Comparison of ENCODE assay signal across 17 cellular contexts in the genomic region with DNA sequence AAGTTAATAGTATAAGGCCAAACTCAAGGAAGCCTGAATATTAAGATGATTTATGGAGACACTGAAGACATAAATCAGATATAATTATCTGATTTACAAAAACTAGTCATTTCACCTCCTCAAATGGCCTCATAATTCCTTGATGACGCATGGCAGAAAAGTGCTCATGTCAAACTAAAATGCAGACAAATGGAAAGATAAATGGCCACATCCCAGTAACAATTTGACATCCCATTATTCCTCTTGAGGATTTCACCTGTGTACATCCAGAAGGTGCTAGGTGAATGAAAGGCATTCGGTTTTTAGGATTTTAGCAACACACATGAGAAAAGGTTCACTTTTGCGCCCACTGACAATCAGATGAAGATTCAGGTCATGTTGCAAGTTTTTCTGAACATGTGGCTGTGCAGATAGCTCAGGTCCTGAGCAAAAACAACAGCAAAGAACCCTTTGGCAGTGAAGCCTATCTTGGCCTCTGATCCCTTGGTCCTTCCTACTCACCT.
"Had no signal": no experiment of that assay in that cellular context is flagged by ENCODE, and none has a peak within 500 bp of the region (broad histone marks: within the 10 kb centered on the region; RNA-seq: fewer than 3 reads in every experiment).

No MANE protein-coding gene starts in this region.

- H3K4me3 ChIP-seq: ascending aorta, hepatocyte, transverse colon had no signal

- H3K27ac ChIP-seq: ascending aorta, hepatocyte, transverse colon, VCaP had no signal

- H3K79me2 ChIP-seq: hepatocyte had no signal

- H3K4me2 ChIP-seq: hepatocyte had no signal

- H3K27me3 ChIP-seq: ascending aorta, hepatocyte, transverse colon had no signal

- DNase-seq: activated CD4-positive, alpha-beta T cell treated with anti-CD3 and anti-CD28 coated beads for 1 hour; activated CD4-positive, alpha-beta T cell treated with anti-CD3 and anti-CD28 coated beads, Interleukin-2, amount 50 U/mL, for 4 hours; activated naive CD4-positive, alpha-beta T cell; activated naive CD8-positive, alpha-beta T cell treated with anti-CD3 and anti-CD28 coated beads, Interleukin-2, amount 10 ng/mL, durations not matched to agents 7 days and 5 days; activated T-cell treated with anti-CD3 and anti-CD28 coated beads for 4 hours; islet precursor cell; naive thymus-derived CD8-positive, alpha-beta T cell; retina; stimulated activated CD4-positive, alpha-beta T cell treated with anti-CD3 and anti-CD28 coated beads, Interleukin-15, amount 100 ng/mL, for 24 hours; stimulated activated CD4-positive, alpha-beta T cell treated with anti-CD3 and anti-CD28 coated beads, Interleukin-4, amount 100 ng/mL, for 1 hour; stimulated activated naive CD4-positive, alpha-beta T cell; transverse colon had no signal

- H3K9me3 ChIP-seq: ascending aorta, transverse colon had no signal

- H3K27me3 Mint-ChIP-seq: activated naive CD8-positive, alpha-beta T cell treated with anti-CD3 and anti-CD28 coated beads, Interleukin-2, amount 10 ng/mL, durations not matched to agents 7 days and 5 days; naive thymus-derived CD8-positive, alpha-beta T cell had no signal

- H3K4me1 ChIP-seq: ascending aorta had no signal

- H3K36me3 ChIP-seq: ascending aorta, transverse colon had no signal

- H2AFZ ChIP-seq: hepatocyte had no signal

- H3K9me3 Mint-ChIP-seq: activated naive CD8-positive, alpha-beta T cell treated with anti-CD3 and anti-CD28 coated beads, Interleukin-2, amount 10 ng/mL, durations not matched to agents 7 days and 5 days; naive thymus-derived CD8-positive, alpha-beta T cell had no signal

- H3K36me3 Mint-ChIP-seq: naive thymus-derived CD8-positive, alpha-beta T cell had no signal

- H3K27ac Mint-ChIP-seq: activated naive CD8-positive, alpha-beta T cell treated with anti-CD3 and anti-CD28 coated beads, Interleukin-2, amount 10 ng/mL, durations not matched to agents 7 days and 5 days had no signal

- ATAC-seq: esophagus mucosa; left lobe of liver; naive thymus-derived CD8-positive, alpha-beta T cell had no signal

- H3K4me3 Mint-ChIP-seq: activated naive CD8-positive, alpha-beta T cell treated with anti-CD3 and anti-CD28 coated beads, Interleukin-2, amount 10 ng/mL, durations not matched to agents 7 days and 5 days; naive thymus-derived CD8-positive, alpha-beta T cell had no signal
